1 cellular context compared by ENCODE assay signal in genomic region chr10:5143137-5143536, GRCh38.
TF ChIP-seq lines count a peak whose summit lies in the region.

No MANE protein-coding gene starts in this region.

TF ChIP-seq in HepG2, 621 proteins besides CTCF, POLR2A, EP300 and RAD21 (continues in another document):
- TF ChIP-seq DMAP1 (CRISPR knock-in tag; IDR thresholded peaks at IDR 0.05) (no peak), ARID2 (CRISPR knock-in tag; IDR thresholded peaks at IDR 0.05; ENCODE audit: borderline replicate concordance) (no peak), HOXD1 (CRISPR knock-in tag; IDR thresholded peaks at IDR 0.05) (no peak), MED13 (CRISPR knock-in tag; IDR thresholded peaks at IDR 0.05) (no peak), ZNF891 (CRISPR knock-in tag; IDR thresholded peaks at IDR 0.05) (no peak), SRF (IDR thresholded peaks at IDR 0.05; ENCODE audit: low read depth, low read length) (no peak), ZNF17 (CRISPR knock-in tag; IDR thresholded peaks at IDR 0.05) (no peak), RBM39 (IDR thresholded peaks at IDR 0.05; ENCODE audit: low read depth, low read length, poor library complexity, severe bottlenecking) (no peak), FOXK1 (CRISPR knock-in tag; IDR thresholded peaks at IDR 0.05; ENCODE audit: borderline replicate concordance, low read depth) (peak; percentile 41; the same call in 1 of the 2 replicates), GATA4 (IDR thresholded peaks at IDR 0.05; ENCODE audit: borderline replicate concordance, low read depth) (no peak), POLR2AphosphoS2 (IDR thresholded peaks at IDR 0.05; ENCODE audit: low read depth, low read length) (no peak), HMGXB3 (CRISPR knock-in tag; IDR thresholded peaks at IDR 0.05; ENCODE audit: borderline replicate concordance) (peak; percentile 44; the same call in 1 of the 2 replicates), KDM4B (CRISPR knock-in tag; IDR thresholded peaks at IDR 0.05) (no peak), ZNF558 (CRISPR knock-in tag; IDR thresholded peaks at IDR 0.05; ENCODE audit: borderline replicate concordance) (no peak), ZKSCAN5 (CRISPR knock-in tag; IDR thresholded peaks at IDR 0.05) (no peak), RFX1 (IDR thresholded peaks at IDR 0.05) (no peak), FOXP1 (IDR thresholded peaks at IDR 0.05) (no peak), FOXP1 (CRISPR knock-in tag; IDR thresholded peaks at IDR 0.05) (no peak), EZH2 (conservative IDR thresholded peaks at IDR 0.05; ENCODE audit: low read depth, low read length) (no peak), ZNF354B (CRISPR knock-in tag; IDR thresholded peaks at IDR 0.05) (no peak), SOX6 (IDR thresholded peaks at IDR 0.05) (no peak), SOX6 (CRISPR knock-in tag; IDR thresholded peaks at IDR 0.05) (no peak), ZFYVE20 (CRISPR knock-in tag; IDR thresholded peaks at IDR 0.05; ENCODE audit: borderline replicate concordance, low read depth) (no peak), XBP1 (CRISPR knock-in tag; IDR thresholded peaks at IDR 0.05) (no peak), ZNF552 (CRISPR knock-in tag; IDR thresholded peaks at IDR 0.05; ENCODE audit: borderline replicate concordance) (no peak), PCBP1 (IDR thresholded peaks at IDR 0.05; ENCODE audit: borderline replicate concordance, low read depth, low read length) (no peak), ZNF746 (CRISPR knock-in tag; IDR thresholded peaks at IDR 0.05) (no peak), MEIS2 (CRISPR knock-in tag; IDR thresholded peaks at IDR 0.05) (no peak), JUN (CRISPR knock-in tag; IDR thresholded peaks at IDR 0.05) (no peak), MYC (CRISPR knock-in tag; IDR thresholded peaks at IDR 0.05; ENCODE audit: borderline replicate concordance) (no peak), NCOR1 (IDR thresholded peaks at IDR 0.05; ENCODE audit: borderline replicate concordance, low read length) (peak; percentile 53; the same call in 1 of the 2 replicates), SMC3 (IDR thresholded peaks at IDR 0.05; ENCODE audit: low read length) (no peak), ZNF543 (CRISPR knock-in tag; IDR thresholded peaks at IDR 0.05) (no peak), ETV6 (CRISPR knock-in tag; conservative IDR thresholded peaks at IDR 0.05) (no peak), PAXIP1 (CRISPR knock-in tag; conservative IDR thresholded peaks at IDR 0.05) (peak; percentile 41; the same call in 1 of the 2 replicates), NAIF1 (CRISPR knock-in tag; IDR thresholded peaks at IDR 0.05; ENCODE audit: borderline replicate concordance) (no peak), TFDP2 (CRISPR knock-in tag; IDR thresholded peaks at IDR 0.05) (no peak), ZBTB21 (CRISPR knock-in tag; IDR thresholded peaks at IDR 0.05) (no peak), ZNF513 (CRISPR knock-in tag; conservative IDR thresholded peaks at IDR 0.05) (no peak), UBTF (CRISPR knock-in tag; IDR thresholded peaks at IDR 0.05) (no peak), ZNF569 (CRISPR knock-in tag; IDR thresholded peaks at IDR 0.05; ENCODE audit: borderline replicate concordance) (no peak), CEBPB (IDR thresholded peaks at IDR 0.05; ENCODE audit: borderline replicate concordance, low read depth, low read length) (no peak), MXD4 (CRISPR knock-in tag; IDR thresholded peaks at IDR 0.05) (no peak), ZKSCAN1 (IDR thresholded peaks at IDR 0.05; ENCODE audit: low read length) (no peak), CAMTA2 (CRISPR knock-in tag; IDR thresholded peaks at IDR 0.05; ENCODE audit: borderline replicate concordance) (no peak), NPAS2 (CRISPR knock-in tag; IDR thresholded peaks at IDR 0.05; ENCODE audit: borderline replicate concordance) (no peak), CEBPZ (IDR thresholded peaks at IDR 0.05; ENCODE audit: low read length) (no peak), NFATC3 (CRISPR knock-in tag; IDR thresholded peaks at IDR 0.05) (no peak), ZNF12 (CRISPR knock-in tag; IDR thresholded peaks at IDR 0.05) (no peak), EHMT2 (IDR thresholded peaks at IDR 0.05; ENCODE audit: borderline replicate concordance, low read depth, low read length) (peak; percentile 38; the same call in 1 of the 2 replicates)
